Comparison of ENCODE assay signal across 14 cellular contexts in the genomic region with DNA sequence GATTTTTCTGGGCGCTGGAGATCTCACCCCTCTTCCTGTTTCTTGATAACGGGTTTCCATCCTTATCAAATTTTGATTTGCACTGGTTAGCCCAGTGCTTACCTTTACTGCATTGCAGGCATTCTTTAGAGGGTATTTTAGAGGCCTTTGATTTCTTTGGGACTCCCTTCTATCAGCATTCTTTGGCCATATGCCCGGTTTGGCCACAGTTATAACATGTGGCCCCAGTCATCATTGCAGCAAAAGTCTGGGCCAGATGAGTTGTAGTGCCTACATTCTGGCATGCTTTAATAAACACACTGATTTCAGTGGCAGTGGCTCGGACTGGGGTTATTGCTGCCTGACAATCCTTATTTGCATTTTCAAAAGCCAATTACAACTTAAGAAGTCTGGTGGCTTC.
"Had no signal": no experiment of that assay in that cellular context is flagged by ENCODE, and none has a peak within 500 bp of the region (broad histone marks: within the 10 kb centered on the region; RNA-seq: fewer than 3 reads in every experiment).

No MANE protein-coding gene starts in this region.

- ATAC-seq: effector memory CD8-positive, alpha-beta T cell; left colon had no signal

- H3K27ac ChIP-seq: parathyroid adenoma had no signal

- DNase-seq: activated CD4-positive, alpha-beta T cell treated with anti-CD3 and anti-CD28 coated beads, Interleukin-2, amount 50 U/mL, for 4 hours; activated CD4-positive, CD25-positive, alpha-beta regulatory T cell treated with anti-CD3 and anti-CD28 coated beads, Interleukin-2, amount 50 U/mL, for 72 hours; activated naive CD4-positive, alpha-beta T cell; activated naive CD8-positive, alpha-beta T cell treated with anti-CD3 and anti-CD28 coated beads, Interleukin-2, amount 10 ng/mL, durations not matched to agents 7 days and 5 days; activated T-cell treated with anti-CD3 and anti-CD28 coated beads for 4 hours; effector memory CD8-positive, alpha-beta T cell; head of caudate nucleus; left colon; midbrain; stimulated activated CD4-positive, alpha-beta T cell treated with anti-CD3 and anti-CD28 coated beads, Interleukin-12 subunit alpha, Interleukin-12 subunit beta, amount 100 ng/mL, for 4 hours; stimulated activated CD4-positive, alpha-beta T cell treated with anti-CD3 and anti-CD28 coated beads, Interleukin-2, amount 100 ng/mL, for 24 hours; T-helper 9 cell had no signal

- H3K4me1 ChIP-seq: parathyroid adenoma had no signal

- H3K4me3 ChIP-seq: lung had no signal
